Comparison of ENCODE assay signal across 26 cellular contexts in the genomic region with DNA sequence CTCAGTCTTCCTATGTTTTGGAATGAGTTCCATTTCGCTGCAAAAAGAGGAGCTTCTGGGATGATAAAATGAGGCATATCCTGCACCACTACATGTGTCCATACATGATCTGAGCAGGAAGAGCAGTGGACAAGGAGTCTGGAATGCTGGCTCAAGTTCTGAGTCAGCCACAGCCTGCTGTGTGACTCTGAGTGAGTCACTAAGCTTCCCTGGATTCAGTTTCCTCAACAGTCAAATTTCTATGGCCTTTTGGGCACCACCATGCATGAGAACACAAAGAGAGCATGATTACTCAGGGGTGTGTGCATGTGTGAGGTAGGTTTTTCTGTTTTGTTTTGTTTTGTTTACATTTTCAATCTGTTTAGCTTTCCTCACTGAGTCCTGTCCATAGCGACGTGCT.
DNase-seq lines count a peak whose midpoint lies in the region; ATAC-seq and TF ChIP-seq lines count a peak whose summit lies in the region.
"Had no signal": no experiment of that assay in that cellular context is flagged by ENCODE, and none has a peak within 500 bp of the region (broad histone marks: within the 10 kb centered on the region; RNA-seq: fewer than 3 reads in every experiment).

No MANE protein-coding gene starts in this region.

- CTCF ChIA-PET in Panc1 (lab: Charles Lee), result interaction anchor here (0.6 kb wide), 1 partner anchor 531 kb away, joined by 9 read pairs; no protein-coding TSS in a partner anchor

- POLR2A ChIA-PET in Panc1 (lab: Charles Lee), result no interaction called here

- no peaks in the 10 kb centered on the region for H3K9me3 ChIP-seq in Panc1 (ENCODE audit: control insufficient read depth, insufficient read depth, low read depth, low read length)
- H3K9me3 ChIP-seq: pancreas had no signal

- H3K36me3 ChIP-seq in Panc1 (ENCODE audit: control insufficient read depth, insufficient read depth, low read length), result no peaks in the 10 kb centered on the region
- H3K36me3 ChIP-seq: left ventricle myocardium inferior, pancreas, uterus had no signal

- H3K36me3 Mint-ChIP-seq in activated T-cell treated with anti-CD3 and anti-CD28 coated beads, Interleukin-2, amount 50 U/mL, for 4 hours (ENCODE audit: insufficient read depth), result no peaks in the 10 kb centered on the region
- H3K36me3 Mint-ChIP-seq: activated naive CD4-positive, alpha-beta T cell treated with anti-CD3 and anti-CD28 coated beads, Interleukin-2, amount 50 U/mL, for 24 hours; CD8-positive, alpha-beta T cell; immature natural killer cell; mesothelial cell of epicardium had no signal

- H3K4me3 ChIP-seq in Panc1 (ENCODE audit: low read depth in 2 of 2, low read length in 2 of 2), result no peak overlapping the region
- H3K4me3 ChIP-seq: left ventricle myocardium inferior, pancreas, uterus had no signal

- no peak for ATAC-seq in Panc1
- ATAC-seq in HG02938 (IDR thresholded peaks at IDR 0.05; ENCODE audit: unreplicated experiment), result no peak
- no peak for ATAC-seq in activated T-cell treated with anti-CD3 and anti-CD28 coated beads, Interleukin-2, amount 50 U/mL, for 4 hours
- ATAC-seq: activated T-helper 17 cell treated with anti-CD3 and anti-CD28 coated beads, Interleukin-2, amount 50 U/mL, for 72 hours; CD8-positive, alpha-beta T cell; HepG2; natural killer cell treated with Interleukin-12 subunit alpha and Interleukin-12 subunit beta and Interleukin-15 and Interleukin-18, amount 100 ng/mL, for 72 hours; pancreas had no signal

- H3K9me3 Mint-ChIP-seq in activated T-cell treated with anti-CD3 and anti-CD28 coated beads, Interleukin-2, amount 50 U/mL, for 4 hours, result peaks cover 26% of the 10 kb centered on the region

- intact Hi-C loops in Panc1 (cut with micrococcal nuclease; ENCODE audit: unreplicated experiment), result no loop called here

- H3K27ac ChIP-seq in Panc1 (ENCODE audit: low read length), result no peak overlapping the region
- H3K27ac ChIP-seq in epithelial cell of prostate, result peak overlapping the region; percentile 68
- H3K27ac ChIP-seq: left ventricle myocardium inferior, pancreas, uterus had no signal

- no peak overlapping the region for H3K4me3 Mint-ChIP-seq in activated T-cell treated with anti-CD3 and anti-CD28 coated beads, Interleukin-2, amount 50 U/mL, for 4 hours
- H3K4me3 Mint-ChIP-seq: activated naive CD4-positive, alpha-beta T cell treated with anti-CD3 and anti-CD28 coated beads, Interleukin-2, amount 50 U/mL, for 24 hours; activated T-helper 17 cell treated with anti-CD3 and anti-CD28 coated beads, Interleukin-2, amount 50 U/mL, for 72 hours; CD8-positive, alpha-beta T cell; H9; immature natural killer cell; mesothelial cell of epicardium; natural killer cell treated with Interleukin-12 subunit alpha and Interleukin-12 subunit beta and Interleukin-15 and Interleukin-18, amount 100 ng/mL, for 72 hours had no signal

- no TSS peak for BruUV-seq in Panc1 (replicated peaks; lab: Mats Ljungman, UMichigan)

- no peaks in the 10 kb centered on the region for H3K4me1 ChIP-seq in Panc1 (ENCODE audit: control insufficient read depth, insufficient read depth, low read length)
- H3K4me1 ChIP-seq: left ventricle myocardium inferior, pancreas, uterus had no signal

- no peaks in the 10 kb centered on the region for H3K27me3 ChIP-seq in Panc1 (ENCODE audit: control insufficient read depth, insufficient read depth, low read length)
- H3K27me3 ChIP-seq: pancreas, uterus had no signal

- in situ Hi-C loops in Panc1 (cut with HindIII; ENCODE audit: low pct_unique_long_range_greater_than_20kb, low sequenced_read_pairs), result no loop called here

- no peaks in the 10 kb centered on the region for H3K27me3 Mint-ChIP-seq in activated T-cell treated with anti-CD3 and anti-CD28 coated beads, Interleukin-2, amount 50 U/mL, for 4 hours (ENCODE audit: low read depth)
- H3K27me3 Mint-ChIP-seq: activated naive CD4-positive, alpha-beta T cell treated with anti-CD3 and anti-CD28 coated beads, Interleukin-2, amount 50 U/mL, for 24 hours; activated T-helper 17 cell treated with anti-CD3 and anti-CD28 coated beads, Interleukin-2, amount 50 U/mL, for 72 hours; natural killer cell treated with Interleukin-12 subunit alpha and Interleukin-12 subunit beta and Interleukin-15 and Interleukin-18, amount 100 ng/mL, for 72 hours had no signal

- no peak for TF ChIP-seq CTCF in Panc1 (IDR thresholded peaks at IDR 0.05)

- H3K4me1 Mint-ChIP-seq in activated T-cell treated with anti-CD3 and anti-CD28 coated beads, Interleukin-2, amount 50 U/mL, for 4 hours (ENCODE audit: low read depth), result no peaks in the 10 kb centered on the region
- H3K4me1 Mint-ChIP-seq: activated naive CD4-positive, alpha-beta T cell treated with anti-CD3 and anti-CD28 coated beads, Interleukin-2, amount 50 U/mL, for 24 hours; activated T-helper 17 cell treated with anti-CD3 and anti-CD28 coated beads, Interleukin-2, amount 50 U/mL, for 72 hours; H9; immature natural killer cell; mesothelial cell of epicardium had no signal

- DNase-seq in H4 (ENCODE audit: low spot score) (peak; percentile 21), Panc1 (ENCODE audit: low read depth, low spot score) (peak; percentile 22), epithelial cell of prostate (ENCODE audit: low read depth, low spot score) (peak; percentile 95), stromal cell of bone marrow (ENCODE audit: low read depth) (peak; percentile 59), NCI-H1930 (lab: John Stamatoyannopoulos, UW) (no peak)
- no peak for DNase-seq in activated T-cell treated with anti-CD3 and anti-CD28 coated beads, Interleukin-2, amount 50 U/mL, for 4 hours
- DNase-seq: activated CD4-positive, alpha-beta T cell treated with anti-CD3 and anti-CD28 coated beads, Interleukin-2, amount 50 U/mL, for 48 hours; activated CD8-positive, alpha-beta memory T cell treated with anti-CD3 and anti-CD28 coated beads, Interleukin-2, amount 50 U/mL, for 4 hours; CD8-positive, alpha-beta T cell; DMS153; H9; immature natural killer cell; left ventricle myocardium inferior; NCI-H1092; NCI-H187 treated with DMSO at 0.1 percent for 48 hours; NCI-H69; pancreas; SHP77; substantia nigra; uterus had no signal

Comparison
In these comparisons a context has a peak if more than half of its experiments do, and no peak if none do; other contexts are left out.
1. DNase-seq: peak in H4 (single experiment), Panc1 (single experiment), epithelial cell of prostate (single experiment) and stromal cell of bone marrow (single experiment); none in NCI-H1930 (0 of 2) and activated T-cell treated with anti-CD3 and anti-CD28 coated beads, Interleukin-2, amount 50 U/mL, for 4 hours (single experiment).